Comparison of ENCODE assay signal across 23 cellular contexts in genomic region chr16:46887524-46887854, GRCh38. TPM values are rescaled to one million over a fixed set of nuclear protein-coding genes. Genes with fewer than 3 reads are reported as not detected.
A peak's percentile ranks its signal among the peaks of the same experiment; 100 is the strongest.
DNase-seq lines count a peak whose midpoint lies in the region; ATAC-seq and TF ChIP-seq lines count a peak whose summit lies in the region.
"Had no signal": no experiment of that assay in that cellular context is flagged by ENCODE, and none has a peak within 500 bp of the region (broad histone marks: within the 10 kb centered on the region; RNA-seq: fewer than 3 reads in every experiment).

No MANE protein-coding gene starts in this region.

- no peaks in the 10 kb centered on the region for H3K36me3 ChIP-seq in thymus (ENCODE audit: control insufficient read depth, insufficient read depth)
- no peaks in the 10 kb centered on the region for H3K36me3 ChIP-seq in vagina
- H3K36me3 ChIP-seq: brain microvascular endothelial cell, Peyer's patch had no signal

- POLR2A ChIA-PET in HEK293T (lab: Yijun Ruan, JAX), result no interaction called here

- H3K27me3 Mint-ChIP-seq in neural crest cell (ENCODE audit: low read depth), result peaks cover 11% of the 10 kb centered on the region

- H3K27me3 ChIP-seq in dorsolateral prefrontal cortex (no peaks in the 10 kb centered on the region), thymus (ENCODE audit: control insufficient read depth, insufficient read depth) (peaks cover 28% of the 10 kb centered on the region), vagina (no peaks in the 10 kb centered on the region)
- H3K27me3 ChIP-seq: brain microvascular endothelial cell, foreskin keratinocyte, Peyer's patch had no signal

- no peak overlapping the region for H3K27ac Mint-ChIP-seq in neural crest cell (ENCODE audit: unreplicated experiment)
- H3K27ac Mint-ChIP-seq: activated CD8-positive, alpha-beta T cell treated with anti-CD3 and anti-CD28 coated beads for 36 hours; activated naive CD8-positive, alpha-beta T cell treated with anti-CD3 and anti-CD28 coated beads, Interleukin-2, amount 10 ng/mL, durations not matched to agents 7 days and 5 days had no signal

- no peak for ATAC-seq in HG02623 (IDR thresholded peaks at IDR 0.05; ENCODE audit: unreplicated experiment)
- ATAC-seq: activated CD4-positive, CD25-positive, alpha-beta regulatory T cell treated with anti-CD3 and anti-CD28 coated beads, Interleukin-2, amount 50 U/mL, for 24 hours; activated CD8-positive, alpha-beta T cell treated with anti-CD3 and anti-CD28 coated beads for 36 hours; foreskin keratinocyte; left ventricle myocardium superior had no signal

- no peaks in the 10 kb centered on the region for H3K4me1 ChIP-seq in thymus (ENCODE audit: control insufficient read depth, insufficient read depth, low read length)
- H3K4me1 ChIP-seq in vagina, result peaks cover 13% of the 10 kb centered on the region
- H3K4me1 ChIP-seq: foreskin keratinocyte had no signal

- H3K27ac ChIP-seq in dorsolateral prefrontal cortex (peak overlapping the region in 54 of 59 donors; percentile 1 to 96 (median 88)), thymus (ENCODE audit: low read depth) (peak overlapping the region; percentile 26), vagina (no peak overlapping the region)
- H3K27ac ChIP-seq: brain microvascular endothelial cell, foreskin keratinocyte, Peyer's patch had no signal

- peaks cover 38% of the 10 kb centered on the region for H3K4me1 Mint-ChIP-seq in neural crest cell

- H3K9me3 Mint-ChIP-seq in neural crest cell, result no peaks in the 10 kb centered on the region
- H3K9me3 Mint-ChIP-seq: activated CD8-positive, alpha-beta T cell treated with anti-CD3 and anti-CD28 coated beads for 36 hours; activated naive CD8-positive, alpha-beta T cell treated with anti-CD3 and anti-CD28 coated beads, Interleukin-2, amount 10 ng/mL, durations not matched to agents 7 days and 5 days had no signal

- TF ChIP-seq POLR2A in vagina (IDR thresholded peaks at IDR 0.05), result no peak

- CTCF ChIA-PET in HEK293T (lab: Yijun Ruan, JAX), result no interaction called here

- DNase-seq in NCI-H69 (lab: John Stamatoyannopoulos, UW), result peak; percentile 2
- DNase-seq in dorsolateral prefrontal cortex, result no peak
- no peak for DNase-seq in neural crest cell (ENCODE audit: low read depth, low spot score)
- no peak for DNase-seq in vagina (ENCODE audit: extremely low spot score in 2 of 2)
- no peak for DNase-seq in HEK293T (ENCODE audit: extremely low spot score)
- DNase-seq: activated CD8-positive, alpha-beta T cell treated with anti-CD3 and anti-CD28 coated beads for 36 hours; activated effector memory CD4-positive, alpha-beta T cell treated with Interleukin-2 at 50 U/mL for 16 hours; activated naive CD8-positive, alpha-beta T cell treated with anti-CD3 and anti-CD28 coated beads, Interleukin-2, amount 10 ng/mL, durations not matched to agents 7 days and 5 days; activated T-cell treated with anti-CD3 and anti-CD28 coated beads for 4 hours; brain microvascular endothelial cell; effector CD8-positive, alpha-beta T cell; EL; erythroblast; KG1; left ventricle myocardium superior; NCI-H1436 treated with DMSO at 0.1 percent for 48 hours; NCI-H510A; Peyer's patch; posterior cingulate gyrus had no signal

- H3K4me3 ChIP-seq in dorsolateral prefrontal cortex (peak overlapping the region in 36 of 59 donors; percentile 1 to 98 (median 90)), thymus (ENCODE audit: low read length) (no peak overlapping the region), vagina (no peak overlapping the region)
- H3K4me3 ChIP-seq: Peyer's patch had no signal

- TF ChIP-seq CTCF in dorsolateral prefrontal cortex (IDR thresholded peaks at IDR 0.05 in 54 of 56, conservative IDR thresholded peaks at IDR 0.05 in 2 of 56; ENCODE audit: low read depth in 1 of 56, partially characterized antibody in 56 of 56), result no peak
- no peak for TF ChIP-seq CTCF in neural crest cell (conservative IDR thresholded peaks at IDR 0.05)
- TF ChIP-seq CTCF in vagina (IDR thresholded peaks at IDR 0.05), result no peak

- peaks cover 3% of the 10 kb centered on the region for H3K36me3 Mint-ChIP-seq in neural crest cell (ENCODE audit: low read depth)

- H3K9me3 ChIP-seq in thymus (ENCODE audit: control insufficient read depth) (no peaks in the 10 kb centered on the region), vagina (no peaks in the 10 kb centered on the region)
- H3K9me3 ChIP-seq: Peyer's patch had no signal

- intact Hi-C loops in dorsolateral prefrontal cortex (cut with DNase I), result no loop called here
- intact Hi-C loops in vagina (cut with DNase I), result no loop called here

- peak overlapping the region; percentile 93 for H3K4me3 Mint-ChIP-seq in neural crest cell
- H3K4me3 Mint-ChIP-seq: activated CD8-positive, alpha-beta T cell treated with anti-CD3 and anti-CD28 coated beads for 36 hours; activated naive CD8-positive, alpha-beta T cell treated with anti-CD3 and anti-CD28 coated beads, Interleukin-2, amount 10 ng/mL, durations not matched to agents 7 days and 5 days had no signal

- 93% methylated on average over 2 of the region's 2 CpGs for WGBS in thymus

TF ChIP-seq in HEK293T, 16 proteins besides CTCF, POLR2A, EP300 and RAD21:
- TF ChIP-seq ARNT (IDR thresholded peaks at IDR 0.05), result no peak
- no peak for TF ChIP-seq HDGF (IDR thresholded peaks at IDR 0.05; ENCODE audit: borderline replicate concordance)
- TF ChIP-seq FOXK2 (IDR thresholded peaks at IDR 0.05), result no peak
- TF ChIP-seq SUZ12 (IDR thresholded peaks at IDR 0.05), result no peak
- TF ChIP-seq NFRKB (IDR thresholded peaks at IDR 0.05), result no peak

RNA-seq across cellular contexts. Expression of gene GPT2, which starts 3.3 kb away (rescaled TPM):
- total RNA-seq in dorsolateral prefrontal cortex (100 to 1,000 TPM in 10 of 120 experiments, 10 to 100 TPM in 110; 45.9 to 230 (median 67.8) TPM), neural crest cell (46.0 and 46.1 TPM in 2 replicates), vagina (18.4 TPM)
- polyA plus RNA-seq in thymus, result 20.4 TPM

RNA-seq across cellular contexts. Expression of gene C16orf87, which starts 56.5 kb away (rescaled TPM):
- total RNA-seq in dorsolateral prefrontal cortex (10 to 100 TPM in 94 of 120 experiments, 1 to 10 TPM in 26; 5.9 to 21.2 (median 12.9) TPM), neural crest cell (19.2 and 19.6 TPM in 2 replicates), vagina (7.9 TPM)
- polyA plus RNA-seq in thymus, result 9.2 TPM

Comparison
In these comparisons a context has a peak if more than half of its experiments do, and no peak if none do; other contexts are left out.
1. H3K4me3 ChIP-seq: peak in dorsolateral prefrontal cortex (36 of 59); none in thymus (single experiment) and vagina (0 of 2).